1 cellular context compared by ENCODE assay signal in genomic region chr15:84601555-84601838, GRCh38.
TF ChIP-seq lines count a peak whose summit lies in the region.

No MANE protein-coding gene starts in this region.

TF ChIP-seq in GM23338, 12 proteins besides CTCF, POLR2A, EP300 and RAD21 (continued from another document):
- no peak for TF ChIP-seq ETS1 (IDR thresholded peaks at IDR 0.05)
